ENCODE assay signal across 8 cellular contexts in the genomic region with DNA sequence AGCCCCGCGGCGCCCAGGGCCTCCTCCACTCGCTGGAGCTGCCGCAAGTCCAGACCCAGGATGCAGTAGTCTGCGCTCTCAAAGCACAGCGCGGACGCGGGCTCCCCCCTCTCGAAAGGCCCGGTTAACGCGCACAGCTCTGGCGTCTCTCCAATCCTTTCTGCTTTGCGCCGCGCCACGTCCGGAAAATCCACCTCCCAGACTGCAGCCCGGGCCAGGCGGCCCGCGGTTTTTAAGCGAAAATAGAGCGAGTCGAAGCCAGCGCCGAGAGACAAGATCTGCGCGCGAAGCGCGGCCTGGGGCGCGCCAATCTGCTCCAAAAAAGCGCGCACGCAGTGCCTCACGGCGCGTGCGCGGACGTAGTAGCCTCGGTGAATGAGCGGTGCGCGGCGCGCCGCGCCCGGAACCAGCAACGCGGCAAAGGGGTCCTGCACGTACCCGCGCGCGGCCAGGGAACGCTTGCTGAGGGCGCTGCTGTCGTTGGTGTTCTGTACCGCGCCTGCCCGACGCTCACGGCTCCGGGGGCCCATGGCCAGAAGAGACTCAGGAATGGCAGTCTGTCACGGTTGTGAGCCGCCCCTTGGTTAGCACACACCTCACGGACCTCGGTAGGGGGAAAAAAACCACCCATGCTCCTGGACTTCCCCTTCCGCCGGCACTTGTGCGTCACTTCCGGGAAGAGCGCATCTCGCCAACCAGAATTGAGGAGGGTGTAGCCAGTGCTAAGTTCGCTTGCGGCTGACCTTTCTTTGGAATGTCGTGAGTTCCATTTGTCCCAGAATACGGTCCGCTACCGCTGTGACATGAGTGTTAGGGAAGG. TPM values are rescaled to one million over a fixed set of nuclear protein-coding genes. Genes with fewer than 3 reads are reported as not detected.
DNase-seq lines count a peak whose midpoint lies in the region; ATAC-seq and TF ChIP-seq lines count a peak whose summit lies in the region.

A gene with protein sequence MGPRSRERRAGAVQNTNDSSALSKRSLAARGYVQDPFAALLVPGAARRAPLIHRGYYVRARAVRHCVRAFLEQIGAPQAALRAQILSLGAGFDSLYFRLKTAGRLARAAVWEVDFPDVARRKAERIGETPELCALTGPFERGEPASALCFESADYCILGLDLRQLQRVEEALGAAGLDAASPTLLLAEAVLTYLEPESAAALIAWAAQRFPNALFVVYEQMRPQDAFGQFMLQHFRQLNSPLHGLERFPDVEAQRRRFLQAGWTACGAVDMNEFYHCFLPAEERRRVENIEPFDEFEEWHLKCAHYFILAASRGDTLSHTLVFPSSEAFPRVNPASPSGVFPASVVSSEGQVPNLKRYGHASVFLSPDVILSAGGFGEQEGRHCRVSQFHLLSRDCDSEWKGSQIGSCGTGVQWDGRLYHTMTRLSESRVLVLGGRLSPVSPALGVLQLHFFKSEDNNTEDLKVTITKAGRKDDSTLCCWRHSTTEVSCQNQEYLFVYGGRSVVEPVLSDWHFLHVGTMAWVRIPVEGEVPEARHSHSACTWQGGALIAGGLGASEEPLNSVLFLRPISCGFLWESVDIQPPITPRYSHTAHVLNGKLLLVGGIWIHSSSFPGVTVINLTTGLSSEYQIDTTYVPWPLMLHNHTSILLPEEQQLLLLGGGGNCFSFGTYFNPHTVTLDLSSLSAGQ (minus strand): TSS at position 614 of the 820 bp plus-strand sequence. CDS start 84 bp downstream, at position 530.

- peaks cover 13 to 31% (median 21%) of the 10 kb centered on the region in 10 experiments for H3K4me1 ChIP-seq in BLaER1 treated with 17β-estradiol and CSF1 and Interleukin-3, amounts not matched to agents 10 nM and 100 nM
- H3K4me1 ChIP-seq in left lung = peaks cover 10 to 24% of the 10 kb centered on the region in 2 donors

- peak within 1 kb of the TSS; percentile 75 to 86 (median 84) for H3K9ac ChIP-seq in BLaER1 treated with 17β-estradiol and CSF1 and Interleukin-3, amounts not matched to agents 10 nM and 100 nM

- H3K4me1 Mint-ChIP-seq in dendritic cell treated with granulocyte-macrophage colony-stimulating factor and Interleukin-4, amounts not matched to agents 40 ng/mL and 50 ng/mL, for 4 days (ENCODE audit: low read depth) = peaks cover 10% of the 10 kb centered on the region

- peak within 1 kb of the TSS; percentile 90 for H3K27ac Mint-ChIP-seq in dendritic cell treated with granulocyte-macrophage colony-stimulating factor and Interleukin-4, amounts not matched to agents 40 ng/mL and 50 ng/mL, for 4 days

- peak within 1 kb of the TSS; percentile 84 to 99 (median 93) for H3K4me2 ChIP-seq in BLaER1 treated with 17β-estradiol and CSF1 and Interleukin-3, amounts not matched to agents 10 nM and 100 nM

- ATAC-seq in GM19351 (IDR thresholded peaks at IDR 0.05; ENCODE audit: unreplicated experiment) (peak; percentile 94), HG03521 (IDR thresholded peaks at IDR 0.05; ENCODE audit: unreplicated experiment) (peak; percentile 78), left lung (peak; percentile 96)

- H3K4me3 Mint-ChIP-seq in dendritic cell treated with granulocyte-macrophage colony-stimulating factor and Interleukin-4, amounts not matched to agents 40 ng/mL and 50 ng/mL, for 4 days = peak within 1 kb of the TSS; percentile 87

- DNase-seq in NCI-H774 (lab: John Stamatoyannopoulos, UW) (peak; percentile 89), left lung (peak; percentile 93 to 94)
- peak; percentile 85 to 89 for DNase-seq in activated CD4-positive, alpha-beta T cell treated with anti-CD3 and anti-CD28 coated beads, Interleukin-2, amount 50 U/mL, for 4 hours
- peak; percentile 85 for DNase-seq in stimulated activated CD4-positive, alpha-beta T cell treated with anti-CD3 and anti-CD28 coated beads, Interleukin-2, amount 100 ng/mL, for 4 hours (ENCODE audit: low read depth)

- intact Hi-C loops in dendritic cell treated with granulocyte-macrophage colony-stimulating factor and Interleukin-4, amounts not matched to agents 40 ng/mL and 50 ng/mL, for 4 days (cut with micrococcal nuclease) = loop anchor here (5.0 kb wide), 1 partner anchor 42 kb away; a partner anchor contains a TSS
- intact Hi-C loops in left lung (cut with DNase I) = no loop called here

- peaks cover 0 to 23% (median 18%) of the 10 kb centered on the region in 11 experiments; a peak in 18 of 22 replicates for H3K9me3 ChIP-seq in BLaER1 treated with 17β-estradiol and CSF1 and Interleukin-3, amounts not matched to agents 10 nM and 100 nM (replicated peaks in 1 of 11)
- no peaks in the 10 kb centered on the region for H3K9me3 ChIP-seq in left lung

- H3K27me3 Mint-ChIP-seq in dendritic cell treated with granulocyte-macrophage colony-stimulating factor and Interleukin-4, amounts not matched to agents 40 ng/mL and 50 ng/mL, for 4 days = peaks cover 3% of the 10 kb centered on the region

- peaks cover 8% of the 10 kb centered on the region for H3K36me3 Mint-ChIP-seq in dendritic cell treated with granulocyte-macrophage colony-stimulating factor and Interleukin-4, amounts not matched to agents 40 ng/mL and 50 ng/mL, for 4 days (ENCODE audit: low read depth)

- no peaks in the 10 kb centered on the region for H3K9me3 Mint-ChIP-seq in dendritic cell treated with granulocyte-macrophage colony-stimulating factor and Interleukin-4, amounts not matched to agents 40 ng/mL and 50 ng/mL, for 4 days

- peak within 1 kb of the TSS; percentile 63 to 81 (median 70) for H3K4me3 ChIP-seq in BLaER1 treated with 17β-estradiol and CSF1 and Interleukin-3, amounts not matched to agents 10 nM and 100 nM
- peak within 1 kb of the TSS; percentile 76 to 79 for H3K4me3 ChIP-seq in left lung

- peaks cover 5 to 24% (median 15%) of the 10 kb centered on the region in 11 experiments; a peak in 21 of 22 replicates for H3K36me3 ChIP-seq in BLaER1 treated with 17β-estradiol and CSF1 and Interleukin-3, amounts not matched to agents 10 nM and 100 nM
- peaks cover 0 to 4% of the 10 kb centered on the region in 2 donors for H3K36me3 ChIP-seq in left lung

- H4K20me1 ChIP-seq in BLaER1 treated with 17β-estradiol and CSF1 and Interleukin-3, amounts not matched to agents 10 nM and 100 nM = no peaks in the 10 kb centered on the region

- no peak for TF ChIP-seq CTCF in left lung (IDR thresholded peaks at IDR 0.05)

- H3K27me3 ChIP-seq in BLaER1 treated with 17β-estradiol and CSF1 and Interleukin-3, amounts not matched to agents 10 nM and 100 nM = no peaks in the 10 kb centered on the region
- no peaks in the 10 kb centered on the region for H3K27me3 ChIP-seq in left lung

- H3K27ac ChIP-seq in BLaER1 treated with 17β-estradiol and CSF1 and Interleukin-3, amounts not matched to agents 10 nM and 100 nM = peak within 1 kb of the TSS; percentile 79 to 93 (median 86)
- peak within 1 kb of the TSS; percentile 92 to 93 for H3K27ac ChIP-seq in left lung

RNA-seq across cellular contexts. Expression of the gene that starts here (rescaled TPM):
- 10 to 100 TPM in 1 of 2 donors, 1 to 10 TPM in 1; 6.9 to 10.9 TPM for total RNA-seq in left lung

Comparison
In these comparisons a context has a peak if more than half of its experiments do, and no peak if none do; other contexts are left out.
1. Peak in every context shown above with its lines: DNase-seq, ATAC-seq, H3K4me3 ChIP-seq and H3K27ac ChIP-seq.